In genomic region chr17:74760404-74761105, GRCh38 we compare ENCODE assay signal across 8 cellular contexts. TPM values are rescaled to one million over a fixed set of nuclear protein-coding genes. Genes with fewer than 3 reads are reported as not detected.
DNase-seq lines count a peak whose midpoint lies in the region; ATAC-seq and TF ChIP-seq lines count a peak whose summit lies in the region.
"Had no signal": no experiment of that assay in that cellular context is flagged by ENCODE, and none has a peak within 500 bp of the region (broad histone marks: within the 10 kb centered on the region; RNA-seq: fewer than 3 reads in every experiment).

No MANE protein-coding gene starts in this region.

- H3K27me3 Mint-ChIP-seq in Caco-2 (ENCODE audit: insufficient read depth, unreplicated experiment): no peaks in the 10 kb centered on the region

- no TSS peak for BruUV-seq in Caco-2 (replicated peaks; lab: Mats Ljungman, UMichigan)

- peak overlapping the region; percentile 94 for H3K27ac Mint-ChIP-seq in Caco-2 (ENCODE audit: unreplicated experiment)

- H3K9me3 ChIP-seq in Caco-2 (no peaks in the 10 kb centered on the region), WERI-Rb-1 (ENCODE audit: severe bottlenecking) (no peaks in the 10 kb centered on the region)

- CTCF ChIA-PET in Caco-2 (lab: Charles Lee): interaction anchor here (0.5 to 5.0 kb wide), 10 partner anchors 10 to 103 kb away, joined by 3 to 102 read pairs (median 7); partner anchors contain the start of genes NAT9, NHERF1 and RAB37

- H3K4me3 Mint-ChIP-seq in Caco-2 (ENCODE audit: unreplicated experiment): peak overlapping the region; percentile 69

- no peaks in the 10 kb centered on the region for H3K27me3 ChIP-seq in Caco-2 (replicated peaks; ENCODE audit: control insufficient read depth, insufficient read depth, low read length)
- no peaks in the 10 kb centered on the region for H3K27me3 ChIP-seq in WERI-Rb-1 (ENCODE audit: insufficient read depth, low read depth, severe bottlenecking)

- peaks cover 35% of the 10 kb centered on the region for H3K4me1 Mint-ChIP-seq in Caco-2 (ENCODE audit: low read depth, unreplicated experiment)

- H3K4me1 ChIP-seq in Caco-2: peaks cover 86% of the 10 kb centered on the region

- DNase-seq in Caco-2 (no peak), WERI-Rb-1 (peak; percentile 88), left lobe of liver (ENCODE audit: low spot score) (peak; percentile 92), cerebellar cortex (ENCODE audit: low spot score) (no peak), OCI-M2 (lab: John Stamatoyannopoulos, UW; ENCODE audit: unreplicated experiment) (no peak)
- DNase-seq: NCI-H446 treated with DMSO at 0.1 percent for 48 hours had no signal

- peaks cover 34% of the 10 kb centered on the region for H3K36me3 Mint-ChIP-seq in Caco-2 (ENCODE audit: insufficient read depth, unreplicated experiment)

- peak overlapping the region; percentile 91 for H3K27ac ChIP-seq in WERI-Rb-1

- no peaks in the 10 kb centered on the region for H3K9me3 Mint-ChIP-seq in Caco-2 (ENCODE audit: unreplicated experiment)

- intact Hi-C loops in Caco-2 (cut with micrococcal nuclease; ENCODE audit: unreplicated experiment): loop anchor here (1.0 to 2.0 kb wide), 2 partner anchors 12 to 16 kb away; partner anchors contain the start of genes NAT9 and NHERF1

- ATAC-seq in left lobe of liver (peak; percentile 63), GM21737 (IDR thresholded peaks at IDR 0.05; ENCODE audit: unreplicated experiment) (no peak)

- POLR2A ChIA-PET in Caco-2 (lab: Charles Lee): interaction anchor here (0.7 to 2.3 kb wide), 6 partner anchors 11 to 252 kb away, joined by 3 to 40 read pairs (median 6); partner anchors contain the start of genes FDXR, MRPL58 and NAT9

- TF ChIP-seq CTCF in Caco-2 (IDR thresholded peaks at IDR 0.05; ENCODE audit: insufficient read depth in 1 of 2, low read depth in 1 of 2, low read length in 1 of 2, severe bottlenecking in 1 of 2, unreplicated experiment in 1 of 2): no peak
- TF ChIP-seq CTCF in WERI-Rb-1 (IDR thresholded peaks at IDR 0.05; ENCODE audit: low read depth, low read length): no peak

- H3K36me3 ChIP-seq in Caco-2 (ENCODE audit: control insufficient read depth, insufficient read depth, low read length) (no peaks in the 10 kb centered on the region; the same call in none of the 2 replicates), WERI-Rb-1 (peaks cover 39% of the 10 kb centered on the region)

- H3K4me3 ChIP-seq in Caco-2 (ENCODE audit: low read depth, low read length): no peak overlapping the region
- H3K4me3 ChIP-seq in WERI-Rb-1 (ENCODE audit: low read depth, low read length): peak overlapping the region; percentile 19

RNA-seq across cellular contexts. Expression of gene NHERF1, which starts 12.1 kb away (rescaled TPM):
- total RNA-seq in Caco-2 (2022) (204 and 218 TPM in 2 replicates), left lobe of liver (156 TPM)

RNA-seq across cellular contexts. Expression of gene NAT9, which starts 15.6 kb away (rescaled TPM):
- total RNA-seq in Caco-2 (2022): 84.5 and 89.5 TPM in 2 replicates
- total RNA-seq in left lobe of liver: 21.5 TPM

RNA-seq across cellular contexts. Expression of gene RAB37, which starts 23.5 kb away (rescaled TPM):
- total RNA-seq in Caco-2 (2022) (12.3 and 14.8 TPM in 2 replicates), left lobe of liver (14.0 TPM)
- total RNA-seq: endothelial cell of umbilical vein had no signal

RNA-seq across cellular contexts. Expression of gene CD300LF, which starts 47.8 kb away (rescaled TPM):
- total RNA-seq in Caco-2 (2022) (2.2 and 2.4 TPM in 2 replicates), left lobe of liver (not detected)
- total RNA-seq: endothelial cell of umbilical vein had no signal

Comparison
In these comparisons a context has a peak if more than half of its experiments do, and no peak if none do; other contexts are left out.
1. DNase-seq: peak in WERI-Rb-1 (single experiment) and left lobe of liver (single experiment); none in Caco-2 (0 of 2), cerebellar cortex (single experiment) and OCI-M2 (single experiment).